In the genomic region with DNA sequence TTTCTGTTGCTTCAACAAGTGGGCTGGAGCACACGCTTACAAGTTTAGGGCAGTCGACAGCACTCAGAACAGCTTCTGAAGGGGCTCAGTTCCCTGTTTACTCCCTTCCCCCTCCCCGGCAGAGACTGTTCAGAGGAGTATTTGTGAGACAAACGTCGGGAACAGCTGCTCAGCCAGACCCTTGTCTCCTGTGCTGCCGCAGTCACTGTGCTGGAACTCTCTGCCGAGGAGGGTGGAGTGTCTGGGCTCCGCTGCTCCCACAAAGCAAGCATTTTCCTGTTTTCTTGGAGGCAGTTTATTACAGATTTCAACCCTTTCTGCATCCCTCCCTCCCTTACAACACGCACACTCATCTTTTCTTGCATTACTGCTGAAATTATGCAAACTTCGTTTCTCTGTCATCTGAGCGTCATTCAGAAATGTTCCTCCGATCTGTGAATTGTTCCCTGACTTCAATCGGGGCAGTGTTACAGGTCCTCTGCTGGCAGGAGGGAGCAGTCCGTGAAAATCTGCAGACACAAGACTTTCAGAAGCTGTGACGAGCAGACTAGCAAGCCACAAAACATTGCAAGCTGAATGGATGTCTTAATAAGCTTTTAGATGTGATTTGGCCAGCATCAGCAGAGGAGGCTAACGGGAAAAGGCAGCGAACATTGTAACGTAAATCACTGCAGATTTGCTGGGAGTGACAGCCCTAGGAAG, we compare ENCODE assay signal across 10 cellular contexts.
DNase-seq lines count a peak whose midpoint lies in the region; TF ChIP-seq lines count a peak whose summit lies in the region.
"Had no signal": no experiment of that assay in that cellular context is flagged by ENCODE, and none has a peak within 500 bp of the region (broad histone marks: within the 10 kb centered on the region; RNA-seq: fewer than 3 reads in every experiment).

No MANE protein-coding gene starts in this region.

- peaks cover 15% of the 10 kb centered on the region for H3K9me3 ChIP-seq in endodermal cell (ENCODE audit: control insufficient read depth, low read length)

- H3K27ac Mint-ChIP-seq in endodermal cell (no peak overlapping the region), nephron (peak overlapping the region in 2 of 3 experiments; percentile 20 to 79), type B pancreatic cell (no peak overlapping the region)
- no peak overlapping the region for H3K27ac Mint-ChIP-seq in activated T-helper 1 cell treated with anti-CD3 and anti-CD28 coated beads, Interleukin-12 subunit alpha, Interleukin-12 subunit beta, Interleukin-2, Interleukin-4 antibody, amounts not matched to agents 30 ng/mL and 10 ng/mL and 1 ng/mL, durations not matched to agents 14 hours and 24 hours and 36 hours
- H3K27ac Mint-ChIP-seq in activated CD4-positive, alpha-beta memory T cell treated with anti-CD3 and anti-CD28 coated beads for 36 hours, result no peak overlapping the region
- H3K27ac Mint-ChIP-seq: activated CD4-positive, alpha-beta T cell treated with anti-CD3 and anti-CD28 coated beads for 36 hours; activated naive CD4-positive, alpha-beta T cell treated with anti-CD3 and anti-CD28 coated beads for 36 hours had no signal

- H3K4me3 Mint-ChIP-seq in endodermal cell (no peak overlapping the region), nephron (peak overlapping the region; percentile 58 to 71 (median 66)), type B pancreatic cell (peak overlapping the region; percentile 58)
- no peak overlapping the region for H3K4me3 Mint-ChIP-seq in activated T-helper 1 cell treated with anti-CD3 and anti-CD28 coated beads, Interleukin-12 subunit alpha, Interleukin-12 subunit beta, Interleukin-2, Interleukin-4 antibody, amounts not matched to agents 30 ng/mL and 10 ng/mL and 1 ng/mL, durations not matched to agents 14 hours and 24 hours and 36 hours
- no peak overlapping the region for H3K4me3 Mint-ChIP-seq in activated CD4-positive, alpha-beta memory T cell treated with anti-CD3 and anti-CD28 coated beads for 36 hours
- H3K4me3 Mint-ChIP-seq: activated CD4-positive, alpha-beta T cell treated with anti-CD3 and anti-CD28 coated beads for 36 hours; activated naive CD4-positive, alpha-beta T cell treated with anti-CD3 and anti-CD28 coated beads for 36 hours had no signal

- peaks cover 7% of the 10 kb centered on the region for H3K4me1 ChIP-seq in endodermal cell (ENCODE audit: control insufficient read depth, insufficient read depth, low read length)

- intact Hi-C loops in activated T-helper 1 cell treated with anti-CD3 and anti-CD28 coated beads, Interleukin-12 subunit alpha, Interleukin-12 subunit beta, Interleukin-2, Interleukin-4 antibody, amounts not matched to agents 30 ng/mL and 10 ng/mL and 1 ng/mL, durations not matched to agents 14 hours and 24 hours and 36 hours (cut with micrococcal nuclease), result no loop called here
- intact Hi-C loops in activated CD4-positive, alpha-beta memory T cell treated with anti-CD3 and anti-CD28 coated beads for 36 hours (cut with micrococcal nuclease), result no loop called here

- DNase-seq in RPMI8226, result peak; percentile 39
- DNase-seq in endodermal cell, result no peak
- DNase-seq in type B pancreatic cell (ENCODE audit: extremely low spot score, unreplicated experiment), result no peak
- no peak for DNase-seq in activated T-helper 1 cell treated with anti-CD3 and anti-CD28 coated beads, Interleukin-12 subunit alpha, Interleukin-12 subunit beta, Interleukin-2, Interleukin-4 antibody, amounts not matched to agents 30 ng/mL and 10 ng/mL and 1 ng/mL, durations not matched to agents 14 hours and 24 hours and 36 hours (ENCODE audit: low spot score)
- no peak for DNase-seq in activated CD4-positive, alpha-beta memory T cell treated with anti-CD3 and anti-CD28 coated beads for 36 hours
- DNase-seq in germinal center (ENCODE audit: low spot score), result no peak
- DNase-seq: activated CD4-positive, alpha-beta T cell treated with anti-CD3 and anti-CD28 coated beads for 36 hours; activated naive CD4-positive, alpha-beta T cell treated with anti-CD3 and anti-CD28 coated beads for 36 hours; DMS 273 treated with DMSO at 0.1 percent for 48 hours had no signal

- H3K9me3 Mint-ChIP-seq in endodermal cell, result peaks cover 17% of the 10 kb centered on the region
- H3K9me3 Mint-ChIP-seq in nephron, result peaks cover 1% of the 10 kb centered on the region
- H3K9me3 Mint-ChIP-seq in type B pancreatic cell, result peaks cover 7% of the 10 kb centered on the region
- no peaks in the 10 kb centered on the region for H3K9me3 Mint-ChIP-seq in activated T-helper 1 cell treated with anti-CD3 and anti-CD28 coated beads, Interleukin-12 subunit alpha, Interleukin-12 subunit beta, Interleukin-2, Interleukin-4 antibody, amounts not matched to agents 30 ng/mL and 10 ng/mL and 1 ng/mL, durations not matched to agents 14 hours and 24 hours and 36 hours
- peaks cover 1% of the 10 kb centered on the region for H3K9me3 Mint-ChIP-seq in activated CD4-positive, alpha-beta memory T cell treated with anti-CD3 and anti-CD28 coated beads for 36 hours

- H3K4me3 ChIP-seq in endodermal cell (ENCODE audit: low read length), result no peak overlapping the region

- TF ChIP-seq CTCF in endodermal cell (conservative IDR thresholded peaks at IDR 0.05) (no peak), nephron (IDR thresholded peaks at IDR 0.05; ENCODE audit: unreplicated experiment in 3 of 3) (no peak), type B pancreatic cell (conservative IDR thresholded peaks at IDR 0.05) (peak; percentile 28)

- no peak overlapping the region for H3K9ac ChIP-seq in endodermal cell (ENCODE audit: extremely low read depth, low read length, poor library complexity, severe bottlenecking)

- peak overlapping the region; percentile 75 for H3K27ac ChIP-seq in endodermal cell (ENCODE audit: low read depth, low read length)

- no peaks in the 10 kb centered on the region for H3K27me3 ChIP-seq in endodermal cell (ENCODE audit: control insufficient read depth, insufficient read depth, low read length, poor library complexity, severe bottlenecking)

- CTCF ChIA-PET in activated CD4-positive, alpha-beta memory T cell treated with anti-CD3 and anti-CD28 coated beads for 36 hours (lab: Charles Lee), result no interaction called here

- 75 to 79% methylated on average over 15 to 18 of the region's 18 CpGs for WGBS in endodermal cell (ENCODE audit: insufficient coverage in 1 of 2, insufficient read length in 1 of 2), 2 experiments

- H3K36me3 Mint-ChIP-seq in endodermal cell (ENCODE audit: low read depth) (peaks cover 24% of the 10 kb centered on the region), nephron (ENCODE audit: low read depth) (peaks cover 5% of the 10 kb centered on the region), type B pancreatic cell (peaks cover 7% of the 10 kb centered on the region)
- H3K36me3 Mint-ChIP-seq in activated T-helper 1 cell treated with anti-CD3 and anti-CD28 coated beads, Interleukin-12 subunit alpha, Interleukin-12 subunit beta, Interleukin-2, Interleukin-4 antibody, amounts not matched to agents 30 ng/mL and 10 ng/mL and 1 ng/mL, durations not matched to agents 14 hours and 24 hours and 36 hours (ENCODE audit: low read depth), result no peaks in the 10 kb centered on the region
- H3K36me3 Mint-ChIP-seq in activated CD4-positive, alpha-beta memory T cell treated with anti-CD3 and anti-CD28 coated beads for 36 hours, result no peaks in the 10 kb centered on the region

- H3K27me3 Mint-ChIP-seq in endodermal cell (ENCODE audit: insufficient read depth), result no peaks in the 10 kb centered on the region
- H3K27me3 Mint-ChIP-seq in nephron (ENCODE audit: low read depth), result peaks cover 15% of the 10 kb centered on the region
- no peaks in the 10 kb centered on the region for H3K27me3 Mint-ChIP-seq in type B pancreatic cell
- H3K27me3 Mint-ChIP-seq in activated T-helper 1 cell treated with anti-CD3 and anti-CD28 coated beads, Interleukin-12 subunit alpha, Interleukin-12 subunit beta, Interleukin-2, Interleukin-4 antibody, amounts not matched to agents 30 ng/mL and 10 ng/mL and 1 ng/mL, durations not matched to agents 14 hours and 24 hours and 36 hours (ENCODE audit: insufficient read depth), result peaks cover 14% of the 10 kb centered on the region
- no peaks in the 10 kb centered on the region for H3K27me3 Mint-ChIP-seq in activated CD4-positive, alpha-beta memory T cell treated with anti-CD3 and anti-CD28 coated beads for 36 hours
- H3K27me3 Mint-ChIP-seq: activated CD4-positive, alpha-beta T cell treated with anti-CD3 and anti-CD28 coated beads for 36 hours had no signal

- H3K36me3 ChIP-seq in endodermal cell (ENCODE audit: control insufficient read depth, insufficient read depth, low read length), result peaks cover 27% of the 10 kb centered on the region

- POLR2A ChIA-PET in activated CD4-positive, alpha-beta memory T cell treated with anti-CD3 and anti-CD28 coated beads for 36 hours (lab: Charles Lee), result no interaction called here

- H3K4me1 Mint-ChIP-seq in endodermal cell (peaks cover 15% of the 10 kb centered on the region), nephron (peaks cover 35% of the 10 kb centered on the region), type B pancreatic cell (ENCODE audit: unreplicated experiment) (peaks cover 40% of the 10 kb centered on the region)
- no peaks in the 10 kb centered on the region for H3K4me1 Mint-ChIP-seq in activated T-helper 1 cell treated with anti-CD3 and anti-CD28 coated beads, Interleukin-12 subunit alpha, Interleukin-12 subunit beta, Interleukin-2, Interleukin-4 antibody, amounts not matched to agents 30 ng/mL and 10 ng/mL and 1 ng/mL, durations not matched to agents 14 hours and 24 hours and 36 hours (ENCODE audit: low read depth)
- H3K4me1 Mint-ChIP-seq in activated CD4-positive, alpha-beta memory T cell treated with anti-CD3 and anti-CD28 coated beads for 36 hours (ENCODE audit: low read depth), result no peaks in the 10 kb centered on the region
- H3K4me1 Mint-ChIP-seq: activated CD4-positive, alpha-beta T cell treated with anti-CD3 and anti-CD28 coated beads for 36 hours had no signal

Comparison
In these comparisons a context has a peak if more than half of its experiments do, and no peak if none do; other contexts are left out.
1. H3K27ac Mint-ChIP-seq: peak in nephron (2 of 3); none in endodermal cell (single experiment), type B pancreatic cell (single experiment), activated T-helper 1 cell treated with anti-CD3 and anti-CD28 coated beads, Interleukin-12 subunit alpha, Interleukin-12 subunit beta, Interleukin-2, Interleukin-4 antibody, amounts not matched to agents 30 ng/mL and 10 ng/mL and 1 ng/mL, durations not matched to agents 14 hours and 24 hours and 36 hours (single experiment) and activated CD4-positive, alpha-beta memory T cell treated with anti-CD3 and anti-CD28 coated beads for 36 hours (single experiment).
2. H3K4me3 Mint-ChIP-seq: peak in nephron (3 of 3) and type B pancreatic cell (single experiment); none in endodermal cell (single experiment), activated T-helper 1 cell treated with anti-CD3 and anti-CD28 coated beads, Interleukin-12 subunit alpha, Interleukin-12 subunit beta, Interleukin-2, Interleukin-4 antibody, amounts not matched to agents 30 ng/mL and 10 ng/mL and 1 ng/mL, durations not matched to agents 14 hours and 24 hours and 36 hours (single experiment) and activated CD4-positive, alpha-beta memory T cell treated with anti-CD3 and anti-CD28 coated beads for 36 hours (single experiment).